Comparison of ENCODE assay signal across 8 cellular contexts in the genomic region with DNA sequence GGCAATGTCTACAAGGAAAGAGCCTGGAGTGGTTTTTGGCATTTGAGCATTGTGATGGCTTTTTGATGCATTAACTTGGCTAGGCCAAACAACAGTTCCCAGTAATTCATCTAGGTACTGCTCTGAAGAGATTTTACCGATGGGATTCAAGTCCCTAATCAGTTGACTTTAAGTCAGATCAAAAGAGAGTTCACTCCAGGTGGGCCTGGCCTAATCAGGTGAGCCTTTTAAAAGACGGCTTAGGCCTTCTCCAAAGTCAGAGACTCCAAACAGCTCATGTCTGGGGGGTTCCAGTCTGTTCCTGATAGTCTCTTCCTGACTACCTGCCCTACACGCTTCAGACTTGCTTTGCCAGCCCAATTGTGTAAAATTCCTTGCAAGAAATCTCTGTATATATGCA.
"Had no signal": no experiment of that assay in that cellular context is flagged by ENCODE, and none has a peak within 500 bp of the region (broad histone marks: within the 10 kb centered on the region; RNA-seq: fewer than 3 reads in every experiment).

No MANE protein-coding gene starts in this region.

- FAIRE-seq: H1, H54, HTR-8/SVneo had no signal

- DNase-seq: H9, HCEC 1CT, HFFc6, KG1 had no signal

- H3K4me3 ChIP-seq: GM23338 had no signal

- H2AFZ ChIP-seq: GM23338 had no signal

- ATAC-seq: GM23338 had no signal

- H3K4me2 ChIP-seq: GM23338 had no signal
